Comparison of ENCODE assay signal across 1 cellular context in the genomic region with DNA sequence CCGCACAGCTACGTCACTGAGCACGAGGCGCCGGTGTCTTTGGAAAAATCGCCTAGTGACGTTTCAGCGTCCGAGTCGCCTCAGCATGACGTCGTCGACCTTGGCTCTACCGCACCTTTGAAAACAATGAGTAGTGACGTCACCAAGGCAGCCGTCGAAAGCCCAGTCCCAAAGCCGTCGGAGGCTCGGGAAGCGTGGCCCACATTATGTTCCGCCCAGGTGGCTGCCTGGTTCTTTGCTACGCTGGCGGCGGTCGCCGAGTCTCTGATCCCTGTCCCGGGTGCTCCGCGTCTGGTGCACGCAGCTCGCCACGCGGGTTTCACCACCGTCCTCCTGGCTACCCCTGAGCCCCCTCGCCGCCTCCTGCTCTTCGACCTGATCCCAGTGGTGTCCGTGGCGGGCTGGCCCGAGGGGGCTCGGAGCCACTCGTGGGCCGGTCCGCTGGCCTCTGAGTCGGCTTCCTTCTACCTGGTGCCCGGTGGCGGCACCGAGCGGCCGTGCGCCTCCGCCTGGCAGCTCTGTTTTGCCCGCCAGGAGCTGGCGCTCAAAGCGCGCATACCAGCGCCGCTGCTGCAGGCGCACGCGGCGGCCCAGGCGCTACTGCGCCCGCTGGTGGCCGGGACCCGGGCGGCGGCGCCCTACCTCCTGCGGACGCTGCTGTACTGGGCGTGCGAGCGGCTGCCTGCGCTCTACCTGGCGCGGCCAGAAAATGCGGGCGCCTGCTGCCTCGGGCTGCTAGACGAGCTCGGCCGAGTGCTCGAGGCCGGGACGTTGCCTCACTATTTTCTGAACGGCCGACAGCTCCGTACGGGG.
TF ChIP-seq lines count a peak whose summit lies in the region.

No MANE protein-coding gene starts in this region.

TF ChIP-seq in HepG2, 621 proteins besides CTCF, POLR2A, EP300 and RAD21 (continued from another document and continues in another):
- TF ChIP-seq, protein P1, sequence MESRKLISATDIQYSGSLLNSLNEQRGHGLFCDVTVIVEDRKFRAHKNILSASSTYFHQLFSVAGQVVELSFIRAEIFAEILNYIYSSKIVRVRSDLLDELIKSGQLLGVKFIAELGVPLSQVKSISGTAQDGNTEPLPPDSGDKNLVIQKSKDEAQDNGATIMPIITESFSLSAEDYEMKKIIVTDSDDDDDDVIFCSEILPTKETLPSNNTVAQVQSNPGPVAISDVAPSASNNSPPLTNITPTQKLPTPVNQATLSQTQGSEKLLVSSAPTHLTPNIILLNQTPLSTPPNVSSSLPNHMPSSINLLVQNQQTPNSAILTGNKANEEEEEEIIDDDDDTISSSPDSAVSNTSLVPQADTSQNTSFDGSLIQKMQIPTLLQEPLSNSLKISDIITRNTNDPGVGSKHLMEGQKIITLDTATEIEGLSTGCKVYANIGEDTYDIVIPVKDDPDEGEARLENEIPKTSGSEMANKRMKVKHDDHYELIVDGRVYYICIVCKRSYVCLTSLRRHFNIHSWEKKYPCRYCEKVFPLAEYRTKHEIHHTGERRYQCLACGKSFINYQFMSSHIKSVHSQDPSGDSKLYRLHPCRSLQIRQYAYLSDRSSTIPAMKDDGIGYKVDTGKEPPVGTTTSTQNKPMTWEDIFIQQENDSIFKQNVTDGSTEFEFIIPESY (CRISPR knock-in tag; IDR thresholded peaks at IDR 0.05) = no peak
- TF ChIP-seq, protein P2, sequence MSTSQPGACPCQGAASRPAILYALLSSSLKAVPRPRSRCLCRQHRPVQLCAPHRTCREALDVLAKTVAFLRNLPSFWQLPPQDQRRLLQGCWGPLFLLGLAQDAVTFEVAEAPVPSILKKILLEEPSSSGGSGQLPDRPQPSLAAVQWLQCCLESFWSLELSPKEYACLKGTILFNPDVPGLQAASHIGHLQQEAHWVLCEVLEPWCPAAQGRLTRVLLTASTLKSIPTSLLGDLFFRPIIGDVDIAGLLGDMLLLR (CRISPR knock-in tag; IDR thresholded peaks at IDR 0.05) = 0 out of 2 replicates have a peak, but pooled peaks have one; percentile 43
- TF ChIP-seq MTA3 (CRISPR knock-in tag; IDR thresholded peaks at IDR 0.05) (no peak), CREB1 (IDR thresholded peaks at IDR 0.05) (peak; percentile 74), CREB1 (CRISPR knock-in tag; IDR thresholded peaks at IDR 0.05) (no peak), RBAK (CRISPR knock-in tag; IDR thresholded peaks at IDR 0.05) (no peak), ZNF720 (CRISPR knock-in tag; IDR thresholded peaks at IDR 0.05) (no peak), ELF4 (CRISPR knock-in tag; IDR thresholded peaks at IDR 0.05; ENCODE audit: borderline replicate concordance) (no peak), NR2C2 (CRISPR knock-in tag; IDR thresholded peaks at IDR 0.05; ENCODE audit: borderline replicate concordance) (no peak), GTF3A (CRISPR knock-in tag; conservative IDR thresholded peaks at IDR 0.05) (no peak), HOXA9 (CRISPR knock-in tag; IDR thresholded peaks at IDR 0.05; ENCODE audit: borderline replicate concordance) (no peak), ATF7-NPFF (CRISPR knock-in tag; IDR thresholded peaks at IDR 0.05; ENCODE audit: low read depth) (peak; percentile 34; the same call in 1 of the 2 replicates), NFATC3 (CRISPR knock-in tag; IDR thresholded peaks at IDR 0.05) (no peak)
- TF ChIP-seq, protein P3, sequence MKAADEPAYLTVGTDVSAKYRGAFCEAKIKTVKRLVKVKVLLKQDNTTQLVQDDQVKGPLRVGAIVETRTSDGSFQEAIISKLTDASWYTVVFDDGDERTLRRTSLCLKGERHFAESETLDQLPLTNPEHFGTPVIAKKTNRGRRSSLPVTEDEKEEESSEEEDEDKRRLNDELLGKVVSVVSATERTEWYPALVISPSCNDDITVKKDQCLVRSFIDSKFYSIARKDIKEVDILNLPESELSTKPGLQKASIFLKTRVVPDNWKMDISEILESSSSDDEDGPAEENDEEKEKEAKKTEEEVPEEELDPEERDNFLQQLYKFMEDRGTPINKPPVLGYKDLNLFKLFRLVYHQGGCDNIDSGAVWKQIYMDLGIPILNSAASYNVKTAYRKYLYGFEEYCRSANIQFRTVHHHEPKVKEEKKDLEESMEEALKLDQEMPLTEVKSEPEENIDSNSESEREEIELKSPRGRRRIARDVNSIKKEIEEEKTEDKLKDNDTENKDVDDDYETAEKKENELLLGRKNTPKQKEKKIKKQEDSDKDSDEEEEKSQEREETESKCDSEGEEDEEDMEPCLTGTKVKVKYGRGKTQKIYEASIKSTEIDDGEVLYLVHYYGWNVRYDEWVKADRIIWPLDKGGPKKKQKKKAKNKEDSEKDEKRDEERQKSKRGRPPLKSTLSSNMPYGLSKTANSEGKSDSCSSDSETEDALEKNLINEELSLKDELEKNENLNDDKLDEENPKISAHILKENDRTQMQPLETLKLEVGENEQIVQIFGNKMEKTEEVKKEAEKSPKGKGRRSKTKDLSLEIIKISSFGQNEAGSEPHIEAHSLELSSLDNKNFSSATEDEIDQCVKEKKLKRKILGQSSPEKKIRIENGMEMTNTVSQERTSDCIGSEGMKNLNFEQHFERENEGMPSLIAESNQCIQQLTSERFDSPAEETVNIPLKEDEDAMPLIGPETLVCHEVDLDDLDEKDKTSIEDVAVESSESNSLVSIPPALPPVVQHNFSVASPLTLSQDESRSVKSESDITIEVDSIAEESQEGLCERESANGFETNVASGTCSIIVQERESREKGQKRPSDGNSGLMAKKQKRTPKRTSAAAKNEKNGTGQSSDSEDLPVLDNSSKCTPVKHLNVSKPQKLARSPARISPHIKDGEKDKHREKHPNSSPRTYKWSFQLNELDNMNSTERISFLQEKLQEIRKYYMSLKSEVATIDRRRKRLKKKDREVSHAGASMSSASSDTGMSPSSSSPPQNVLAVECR (CRISPR knock-in tag; IDR thresholded peaks at IDR 0.05; ENCODE audit: borderline replicate concordance) = peak; percentile 37; the same call in 1 of the 2 replicates
- TF ChIP-seq, protein P4, sequence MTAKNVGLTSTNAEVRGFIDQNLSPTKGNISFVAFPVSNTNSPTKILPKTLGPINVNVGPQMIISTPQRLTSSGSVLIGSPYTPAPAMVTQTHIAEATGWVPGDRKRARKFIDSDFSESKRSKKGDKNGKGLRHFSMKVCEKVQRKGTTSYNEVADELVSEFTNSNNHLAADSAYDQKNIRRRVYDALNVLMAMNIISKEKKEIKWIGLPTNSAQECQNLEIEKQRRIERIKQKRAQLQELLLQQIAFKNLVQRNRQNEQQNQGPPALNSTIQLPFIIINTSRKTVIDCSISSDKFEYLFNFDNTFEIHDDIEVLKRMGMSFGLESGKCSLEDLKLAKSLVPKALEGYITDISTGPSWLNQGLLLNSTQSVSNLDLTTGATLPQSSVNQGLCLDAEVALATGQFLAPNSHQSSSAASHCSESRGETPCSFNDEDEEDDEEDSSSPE (CRISPR knock-in tag; IDR thresholded peaks at IDR 0.05) = 0 out of 2 replicates have a peak, but pooled peaks have one; percentile 40
- TF ChIP-seq, protein P5, sequence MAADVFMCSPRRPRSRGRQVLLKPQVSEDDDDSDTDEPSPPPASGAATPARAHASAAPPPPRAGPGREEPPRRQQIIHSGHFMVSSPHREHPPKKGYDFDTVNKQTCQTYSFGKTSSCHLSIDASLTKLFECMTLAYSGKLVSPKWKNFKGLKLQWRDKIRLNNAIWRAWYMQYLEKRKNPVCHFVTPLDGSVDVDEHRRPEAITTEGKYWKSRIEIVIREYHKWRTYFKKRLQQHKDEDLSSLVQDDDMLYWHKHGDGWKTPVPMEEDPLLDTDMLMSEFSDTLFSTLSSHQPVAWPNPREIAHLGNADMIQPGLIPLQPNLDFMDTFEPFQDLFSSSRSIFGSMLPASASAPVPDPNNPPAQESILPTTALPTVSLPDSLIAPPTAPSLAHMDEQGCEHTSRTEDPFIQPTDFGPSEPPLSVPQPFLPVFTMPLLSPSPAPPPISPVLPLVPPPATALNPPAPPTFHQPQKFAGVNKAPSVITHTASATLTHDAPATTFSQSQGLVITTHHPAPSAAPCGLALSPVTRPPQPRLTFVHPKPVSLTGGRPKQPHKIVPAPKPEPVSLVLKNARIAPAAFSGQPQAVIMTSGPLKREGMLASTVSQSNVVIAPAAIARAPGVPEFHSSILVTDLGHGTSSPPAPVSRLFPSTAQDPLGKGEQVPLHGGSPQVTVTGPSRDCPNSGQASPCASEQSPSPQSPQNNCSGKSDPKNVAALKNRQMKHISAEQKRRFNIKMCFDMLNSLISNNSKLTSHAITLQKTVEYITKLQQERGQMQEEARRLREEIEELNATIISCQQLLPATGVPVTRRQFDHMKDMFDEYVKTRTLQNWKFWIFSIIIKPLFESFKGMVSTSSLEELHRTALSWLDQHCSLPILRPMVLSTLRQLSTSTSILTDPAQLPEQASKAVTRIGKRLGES (CRISPR knock-in tag; IDR thresholded peaks at IDR 0.05; ENCODE audit: borderline replicate concordance) = no peak
- TF ChIP-seq, protein P6, sequence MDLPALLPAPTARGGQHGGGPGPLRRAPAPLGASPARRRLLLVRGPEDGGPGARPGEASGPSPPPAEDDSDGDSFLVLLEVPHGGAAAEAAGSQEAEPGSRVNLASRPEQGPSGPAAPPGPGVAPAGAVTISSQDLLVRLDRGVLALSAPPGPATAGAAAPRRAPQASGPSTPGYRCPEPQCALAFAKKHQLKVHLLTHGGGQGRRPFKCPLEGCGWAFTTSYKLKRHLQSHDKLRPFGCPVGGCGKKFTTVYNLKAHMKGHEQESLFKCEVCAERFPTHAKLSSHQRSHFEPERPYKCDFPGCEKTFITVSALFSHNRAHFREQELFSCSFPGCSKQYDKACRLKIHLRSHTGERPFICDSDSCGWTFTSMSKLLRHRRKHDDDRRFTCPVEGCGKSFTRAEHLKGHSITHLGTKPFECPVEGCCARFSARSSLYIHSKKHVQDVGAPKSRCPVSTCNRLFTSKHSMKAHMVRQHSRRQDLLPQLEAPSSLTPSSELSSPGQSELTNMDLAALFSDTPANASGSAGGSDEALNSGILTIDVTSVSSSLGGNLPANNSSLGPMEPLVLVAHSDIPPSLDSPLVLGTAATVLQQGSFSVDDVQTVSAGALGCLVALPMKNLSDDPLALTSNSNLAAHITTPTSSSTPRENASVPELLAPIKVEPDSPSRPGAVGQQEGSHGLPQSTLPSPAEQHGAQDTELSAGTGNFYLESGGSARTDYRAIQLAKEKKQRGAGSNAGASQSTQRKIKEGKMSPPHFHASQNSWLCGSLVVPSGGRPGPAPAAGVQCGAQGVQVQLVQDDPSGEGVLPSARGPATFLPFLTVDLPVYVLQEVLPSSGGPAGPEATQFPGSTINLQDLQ (CRISPR knock-in tag; IDR thresholded peaks at IDR 0.05) = no peak
- TF ChIP-seq, protein P7, sequence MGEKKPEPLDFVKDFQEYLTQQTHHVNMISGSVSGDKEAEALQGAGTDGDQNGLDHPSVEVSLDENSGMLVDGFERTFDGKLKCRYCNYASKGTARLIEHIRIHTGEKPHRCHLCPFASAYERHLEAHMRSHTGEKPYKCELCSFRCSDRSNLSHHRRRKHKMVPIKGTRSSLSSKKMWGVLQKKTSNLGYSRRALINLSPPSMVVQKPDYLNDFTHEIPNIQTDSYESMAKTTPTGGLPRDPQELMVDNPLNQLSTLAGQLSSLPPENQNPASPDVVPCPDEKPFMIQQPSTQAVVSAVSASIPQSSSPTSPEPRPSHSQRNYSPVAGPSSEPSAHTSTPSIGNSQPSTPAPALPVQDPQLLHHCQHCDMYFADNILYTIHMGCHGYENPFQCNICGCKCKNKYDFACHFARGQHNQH (CRISPR knock-in tag; IDR thresholded peaks at IDR 0.05) = no peak
- TF ChIP-seq, protein P8, sequence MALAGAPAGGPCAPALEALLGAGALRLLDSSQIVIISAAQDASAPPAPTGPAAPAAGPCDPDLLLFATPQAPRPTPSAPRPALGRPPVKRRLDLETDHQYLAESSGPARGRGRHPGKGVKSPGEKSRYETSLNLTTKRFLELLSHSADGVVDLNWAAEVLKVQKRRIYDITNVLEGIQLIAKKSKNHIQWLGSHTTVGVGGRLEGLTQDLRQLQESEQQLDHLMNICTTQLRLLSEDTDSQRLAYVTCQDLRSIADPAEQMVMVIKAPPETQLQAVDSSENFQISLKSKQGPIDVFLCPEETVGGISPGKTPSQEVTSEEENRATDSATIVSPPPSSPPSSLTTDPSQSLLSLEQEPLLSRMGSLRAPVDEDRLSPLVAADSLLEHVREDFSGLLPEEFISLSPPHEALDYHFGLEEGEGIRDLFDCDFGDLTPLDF (CRISPR knock-in tag; IDR thresholded peaks at IDR 0.05) = no peak
- TF ChIP-seq, protein P9, sequence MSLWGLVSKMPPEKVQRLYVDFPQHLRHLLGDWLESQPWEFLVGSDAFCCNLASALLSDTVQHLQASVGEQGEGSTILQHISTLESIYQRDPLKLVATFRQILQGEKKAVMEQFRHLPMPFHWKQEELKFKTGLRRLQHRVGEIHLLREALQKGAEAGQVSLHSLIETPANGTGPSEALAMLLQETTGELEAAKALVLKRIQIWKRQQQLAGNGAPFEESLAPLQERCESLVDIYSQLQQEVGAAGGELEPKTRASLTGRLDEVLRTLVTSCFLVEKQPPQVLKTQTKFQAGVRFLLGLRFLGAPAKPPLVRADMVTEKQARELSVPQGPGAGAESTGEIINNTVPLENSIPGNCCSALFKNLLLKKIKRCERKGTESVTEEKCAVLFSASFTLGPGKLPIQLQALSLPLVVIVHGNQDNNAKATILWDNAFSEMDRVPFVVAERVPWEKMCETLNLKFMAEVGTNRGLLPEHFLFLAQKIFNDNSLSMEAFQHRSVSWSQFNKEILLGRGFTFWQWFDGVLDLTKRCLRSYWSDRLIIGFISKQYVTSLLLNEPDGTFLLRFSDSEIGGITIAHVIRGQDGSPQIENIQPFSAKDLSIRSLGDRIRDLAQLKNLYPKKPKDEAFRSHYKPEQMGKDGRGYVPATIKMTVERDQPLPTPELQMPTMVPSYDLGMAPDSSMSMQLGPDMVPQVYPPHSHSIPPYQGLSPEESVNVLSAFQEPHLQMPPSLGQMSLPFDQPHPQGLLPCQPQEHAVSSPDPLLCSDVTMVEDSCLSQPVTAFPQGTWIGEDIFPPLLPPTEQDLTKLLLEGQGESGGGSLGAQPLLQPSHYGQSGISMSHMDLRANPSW (CRISPR knock-in tag; IDR thresholded peaks at IDR 0.05; ENCODE audit: borderline replicate concordance) = no peak
- TF ChIP-seq, protein P10, sequence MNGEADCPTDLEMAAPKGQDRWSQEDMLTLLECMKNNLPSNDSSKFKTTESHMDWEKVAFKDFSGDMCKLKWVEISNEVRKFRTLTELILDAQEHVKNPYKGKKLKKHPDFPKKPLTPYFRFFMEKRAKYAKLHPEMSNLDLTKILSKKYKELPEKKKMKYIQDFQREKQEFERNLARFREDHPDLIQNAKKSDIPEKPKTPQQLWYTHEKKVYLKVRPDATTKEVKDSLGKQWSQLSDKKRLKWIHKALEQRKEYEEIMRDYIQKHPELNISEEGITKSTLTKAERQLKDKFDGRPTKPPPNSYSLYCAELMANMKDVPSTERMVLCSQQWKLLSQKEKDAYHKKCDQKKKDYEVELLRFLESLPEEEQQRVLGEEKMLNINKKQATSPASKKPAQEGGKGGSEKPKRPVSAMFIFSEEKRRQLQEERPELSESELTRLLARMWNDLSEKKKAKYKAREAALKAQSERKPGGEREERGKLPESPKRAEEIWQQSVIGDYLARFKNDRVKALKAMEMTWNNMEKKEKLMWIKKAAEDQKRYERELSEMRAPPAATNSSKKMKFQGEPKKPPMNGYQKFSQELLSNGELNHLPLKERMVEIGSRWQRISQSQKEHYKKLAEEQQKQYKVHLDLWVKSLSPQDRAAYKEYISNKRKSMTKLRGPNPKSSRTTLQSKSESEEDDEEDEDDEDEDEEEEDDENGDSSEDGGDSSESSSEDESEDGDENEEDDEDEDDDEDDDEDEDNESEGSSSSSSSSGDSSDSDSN (CRISPR knock-in tag; IDR thresholded peaks at IDR 0.05) = peak; percentile 41; the same call in 1 of the 2 replicates
- TF ChIP-seq, protein P11, sequence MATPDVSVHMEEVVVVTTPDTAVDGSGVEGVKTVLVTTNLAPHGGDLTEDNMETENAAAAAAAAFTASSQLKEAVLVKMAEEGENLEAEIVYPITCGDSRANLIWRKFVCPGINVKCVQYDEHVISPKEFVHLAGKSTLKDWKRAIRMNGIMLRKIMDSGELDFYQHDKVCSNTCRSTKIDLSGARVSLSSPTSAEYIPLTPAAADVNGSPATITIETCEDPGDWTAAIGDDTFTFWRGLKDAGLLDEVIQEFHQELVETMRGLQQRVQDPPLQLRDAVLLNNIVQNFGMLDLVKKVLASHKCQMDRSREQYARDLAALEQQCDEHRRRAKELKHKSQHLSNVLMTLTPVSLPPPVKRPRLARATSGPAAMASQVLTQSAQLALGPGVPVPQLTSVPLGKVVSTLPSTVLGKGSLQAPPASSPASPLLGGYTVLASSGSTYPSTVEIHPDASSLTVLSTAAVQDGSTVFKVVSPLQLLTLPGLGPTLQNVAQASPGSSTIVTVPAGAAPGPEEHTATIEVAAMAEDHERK (CRISPR knock-in tag; IDR thresholded peaks at IDR 0.05; ENCODE audit: low read depth) = no peak
